In the genomic region with DNA sequence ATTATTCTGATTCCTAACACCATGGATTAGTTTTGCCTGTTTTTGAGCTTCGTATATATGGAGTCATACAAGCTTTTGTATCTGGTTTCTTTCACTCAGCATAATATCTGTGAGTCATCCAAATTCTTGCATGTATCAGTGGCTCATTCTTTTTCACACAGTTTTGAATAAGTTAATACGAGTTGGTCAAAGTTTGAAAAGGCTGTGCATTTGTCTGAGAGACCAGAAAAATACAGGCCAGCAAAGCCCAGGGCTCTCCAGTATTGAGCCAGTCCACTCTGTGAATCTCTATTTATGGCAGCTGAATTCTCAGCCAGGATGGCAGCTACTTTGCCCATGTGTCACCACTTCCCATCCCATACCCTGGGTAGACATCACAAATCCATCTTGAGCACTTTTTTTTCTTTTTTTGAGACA, we compare ENCODE assay signal across 14 cellular contexts. TPM values are rescaled to one million over a fixed set of nuclear protein-coding genes. Genes with fewer than 3 reads are reported as not detected.
DNase-seq lines count a peak whose midpoint lies in the region; ATAC-seq and TF ChIP-seq lines count a peak whose summit lies in the region.
"Had no signal": no experiment of that assay in that cellular context is flagged by ENCODE, and none has a peak within 500 bp of the region (broad histone marks: within the 10 kb centered on the region; RNA-seq: fewer than 3 reads in every experiment).

No MANE protein-coding gene starts in this region.

- H3K9me3 Mint-ChIP-seq in mesothelial cell of epicardium, result peaks cover 5% of the 10 kb centered on the region

- H3K9me3 ChIP-seq in ascending aorta, result no peaks in the 10 kb centered on the region
- H3K9me3 ChIP-seq: vagina had no signal

- H3K4me3 Mint-ChIP-seq in mesothelial cell of epicardium, result no peak overlapping the region
- H3K4me3 Mint-ChIP-seq: CD14-positive monocyte had no signal

- H3K4me3 ChIP-seq in AG09309 (ENCODE audit: control insufficient read depth, low read depth, low read length) (no peak overlapping the region), ascending aorta (no peak overlapping the region)
- H3K4me3 ChIP-seq: vagina had no signal

- H3K4me1 ChIP-seq in ascending aorta, result no peaks in the 10 kb centered on the region
- H3K4me1 ChIP-seq: vagina had no signal

- H3K27ac ChIP-seq in ascending aorta, result peak overlapping the region in 1 of 2 donors; percentile 30
- H3K27ac ChIP-seq: vagina had no signal

- H3K27ac Mint-ChIP-seq in mesothelial cell of epicardium, result peak overlapping the region; percentile 39
- H3K27ac Mint-ChIP-seq: CD14-positive monocyte, progenitor cell of endocrine pancreas had no signal

- no peaks in the 10 kb centered on the region for H3K27me3 Mint-ChIP-seq in mesothelial cell of epicardium (ENCODE audit: low read depth)
- H3K27me3 Mint-ChIP-seq: progenitor cell of endocrine pancreas had no signal

- no peak for ATAC-seq in HG02885 (IDR thresholded peaks at IDR 0.05; ENCODE audit: poor library complexity, unreplicated experiment)

- H3K36me3 Mint-ChIP-seq in mesothelial cell of epicardium, result no peaks in the 10 kb centered on the region
- H3K36me3 Mint-ChIP-seq: CD14-positive monocyte had no signal

- intact Hi-C loops in ascending aorta (cut with DNase I), result no loop called here

- TF ChIP-seq CTCF in AG09309 (IDR thresholded peaks at IDR 0.05; ENCODE audit: control insufficient read depth, insufficient read depth, low read depth, low read length, missing control alignments) (no peak), mesothelial cell of epicardium (IDR thresholded peaks at IDR 0.05; ENCODE audit: unreplicated experiment) (no peak), ascending aorta (IDR thresholded peaks at IDR 0.05) (no peak)

- peaks cover 4% of the 10 kb centered on the region for H3K4me1 Mint-ChIP-seq in mesothelial cell of epicardium

- DNase-seq in AG09309 (ENCODE audit: low read depth) (peak; percentile 18), M059J (ENCODE audit: low read depth) (peak; percentile 82), dermis blood vessel endothelial cell (peak; percentile 47), mesothelial cell of epicardium (ENCODE audit: low spot score in 2 of 2, unreplicated experiment in 2 of 2) (no peak), hippocampal formation (lab: John Stamatoyannopoulos, UW) (no peak), ascending aorta (ENCODE audit: low spot score in 2 of 2) (no peak)
- DNase-seq in activated T-cell treated with anti-CD3 and anti-CD28 coated beads, Interleukin-2, amount 50 U/mL, for 48 hours, result no peak
- DNase-seq: activated effector memory CD4-positive, alpha-beta T cell treated with Interleukin-2 at 50 U/mL for 16 hours; left cardiac atrium; NCI-H2029 treated with DMSO at 0.1 percent for 48 hours had no signal

- H3K36me3 ChIP-seq in ascending aorta, result no peaks in the 10 kb centered on the region
- H3K36me3 ChIP-seq: vagina had no signal

- no peaks in the 10 kb centered on the region for H3K27me3 ChIP-seq in ascending aorta
- H3K27me3 ChIP-seq: vagina had no signal

RNA-seq across cellular contexts. Expression of a gene that starts 7.2 kb away (rescaled TPM):
- total RNA-seq in M059J (2014; rRNA removed; shearing (Covaris generic)), result 71.9 and 81.9 TPM in 2 replicates
- 58.2 and 58.8 TPM in 2 replicates for total RNA-seq in dermis blood vessel endothelial cell
- 76.9 to 79.4 TPM (median 77.7 TPM) in 3 replicates for total RNA-seq in mesothelial cell of epicardium
- 42.8 TPM for total RNA-seq in ascending aorta

Comparison
In these comparisons a context has a peak if more than half of its experiments do, and no peak if none do; other contexts are left out.
1. DNase-seq: peak in AG09309 (single experiment), M059J (single experiment) and dermis blood vessel endothelial cell (single experiment); none in mesothelial cell of epicardium (0 of 2), activated T-cell treated with anti-CD3 and anti-CD28 coated beads, Interleukin-2, amount 50 U/mL, for 48 hours (0 of 2), hippocampal formation (0 of 2) and ascending aorta (0 of 2).